In the genomic region with DNA sequence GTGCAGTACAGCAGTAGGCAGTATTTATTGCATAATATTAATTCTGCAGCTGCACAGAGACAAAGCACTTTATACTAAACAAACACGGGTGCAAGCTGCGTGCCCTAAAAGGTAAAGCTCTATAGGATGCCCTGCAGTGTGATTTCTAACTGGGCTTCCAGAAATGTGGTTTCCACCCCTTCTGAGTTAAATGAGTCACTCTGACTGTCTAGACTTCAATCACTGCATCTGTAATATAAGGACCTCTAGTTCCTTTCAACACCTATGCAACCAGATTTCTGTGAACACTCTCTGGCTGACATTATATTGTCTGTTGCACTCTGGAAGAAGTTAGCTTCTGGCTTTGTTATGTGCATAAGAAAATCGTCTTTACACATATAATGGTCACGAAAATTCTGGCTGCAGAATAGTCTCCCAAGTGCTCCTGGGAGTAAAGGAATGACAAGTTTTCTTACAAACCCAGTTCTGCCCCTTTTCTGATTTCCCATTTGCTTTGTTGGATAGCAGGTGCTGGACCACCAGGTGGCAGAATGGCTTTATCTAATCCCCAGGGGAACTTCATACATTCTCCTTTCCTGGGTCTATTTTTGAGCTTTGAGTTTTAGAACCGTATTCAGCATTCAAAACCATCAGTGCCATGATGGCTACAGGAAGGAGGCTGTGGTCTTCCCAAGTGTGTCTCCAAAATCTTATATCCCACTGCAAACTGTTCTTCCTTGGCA, we compare ENCODE assay signal across 12 cellular contexts.
DNase-seq lines count a peak whose midpoint lies in the region; FAIRE-seq lines count a peak whose summit lies in the region.
"Had no signal": no experiment of that assay in that cellular context is flagged by ENCODE, and none has a peak within 500 bp of the region (broad histone marks: within the 10 kb centered on the region; RNA-seq: fewer than 3 reads in every experiment).

No MANE protein-coding gene starts in this region.

- no peak overlapping the region for H2BK15ac ChIP-seq in mesenchymal stem cell (ENCODE audit: low read depth, poor library complexity, severe bottlenecking)

- H3K9me3 Mint-ChIP-seq in activated T-cell treated with anti-CD3 and anti-CD28 coated beads, Interleukin-2, amount 50 U/mL, for 24 hours: peaks cover 9% of the 10 kb centered on the region

- H2BK5ac ChIP-seq in mesenchymal stem cell (ENCODE audit: low read depth, low read length, poor library complexity, severe bottlenecking): no peak overlapping the region

- no peaks in the 10 kb centered on the region for H3K27me3 ChIP-seq in mesenchymal stem cell (ENCODE audit: control insufficient read depth in 1 of 2, insufficient read depth in 1 of 2, low read length in 2 of 2)
- H3K27me3 ChIP-seq: cardiac muscle cell had no signal

- H3K23ac ChIP-seq in mesenchymal stem cell (ENCODE audit: low read length in 2 of 2): no peak overlapping the region

- H2BK12ac ChIP-seq in mesenchymal stem cell (ENCODE audit: low read length in 2 of 2): no peak overlapping the region

- no peak overlapping the region for H2AFZ ChIP-seq in mesenchymal stem cell (ENCODE audit: low read depth, low read length)

- no peak overlapping the region for H2AK5ac ChIP-seq in mesenchymal stem cell (ENCODE audit: low read length, severe bottlenecking)

- DNase-seq in COLO668 (lab: John Stamatoyannopoulos, UW; ENCODE audit: unreplicated experiment) (peak; percentile 43), HTR-8/SVneo (ENCODE audit: insufficient read length, low spot score) (peak; percentile 25), RKO (ENCODE audit: low spot score) (peak; percentile 37), iPS-NIHi7 (ENCODE audit: extremely low spot score) (peak; percentile 49), AG20443 (ENCODE audit: low spot score) (no peak), NCI-H128 (lab: John Stamatoyannopoulos, UW; ENCODE audit: unreplicated experiment) (no peak), mesenchymal stem cell (no peak)
- DNase-seq in activated T-cell treated with anti-CD3 and anti-CD28 coated beads, Interleukin-2, amount 50 U/mL, for 24 hours: no peak
- DNase-seq: DMS79 treated with DMSO at 0.1 percent for 48 hours, right cardiac atrium had no signal

- no peak overlapping the region for H3K4me3 ChIP-seq in mesenchymal stem cell (ENCODE audit: insufficient read depth in 1 of 2, low read depth in 1 of 2, low read length in 2 of 2)
- H3K4me3 ChIP-seq: cardiac muscle cell had no signal

- no peak overlapping the region for H3K4me2 ChIP-seq in mesenchymal stem cell (ENCODE audit: low read length, poor library complexity, severe bottlenecking)

- no peak overlapping the region for H3K18ac ChIP-seq in mesenchymal stem cell (ENCODE audit: low read depth in 1 of 2, low read length in 2 of 2)

- H3K9ac ChIP-seq in mesenchymal stem cell (ENCODE audit: low read length): no peak overlapping the region

- H3K27ac ChIP-seq in mesenchymal stem cell (ENCODE audit: low read length, poor library complexity, severe bottlenecking): no peak overlapping the region
- H3K27ac ChIP-seq: cardiac muscle cell had no signal

- H3K14ac ChIP-seq in mesenchymal stem cell (ENCODE audit: low read length in 2 of 2): no peak overlapping the region

- no peak overlapping the region for H3K4me3 Mint-ChIP-seq in activated T-cell treated with anti-CD3 and anti-CD28 coated beads, Interleukin-2, amount 50 U/mL, for 24 hours
- H3K4me3 Mint-ChIP-seq: stimulated activated naive CD8-positive, alpha-beta T cell treated with anti-CD3 and anti-CD28 coated beads, Interleukin-15, Interleukin-2, amounts not matched to agents 100 ng/mL and 50 ng/mL, for 24 hours had no signal

- H3K4me1 Mint-ChIP-seq in activated T-cell treated with anti-CD3 and anti-CD28 coated beads, Interleukin-2, amount 50 U/mL, for 24 hours (ENCODE audit: low read depth): no peaks in the 10 kb centered on the region

- H2BK120ac ChIP-seq in mesenchymal stem cell (ENCODE audit: low read depth, low read length): no peak overlapping the region

- 66% methylated on average over 5 of the region's 5 CpGs for WGBS in mesenchymal stem cell

- no peak overlapping the region for H4K8ac ChIP-seq in mesenchymal stem cell (ENCODE audit: low read length)

- H3K4ac ChIP-seq in mesenchymal stem cell (ENCODE audit: low read depth in 1 of 2, low read length in 2 of 2): no peak overlapping the region

- FAIRE-seq in HTR-8/SVneo (lab: Jason Lieb, UNC): no peak

- H3K27ac Mint-ChIP-seq in activated T-cell treated with anti-CD3 and anti-CD28 coated beads, Interleukin-2, amount 50 U/mL, for 24 hours: no peak overlapping the region
- H3K27ac Mint-ChIP-seq: stimulated activated naive CD8-positive, alpha-beta T cell treated with anti-CD3 and anti-CD28 coated beads, Interleukin-15, Interleukin-2, amounts not matched to agents 100 ng/mL and 50 ng/mL, for 24 hours had no signal

- no peaks in the 10 kb centered on the region for H3K36me3 ChIP-seq in mesenchymal stem cell (ENCODE audit: control insufficient read depth in 1 of 2, insufficient read depth in 2 of 2, low read depth in 1 of 2, low read length in 2 of 2)
- H3K36me3 ChIP-seq: cardiac muscle cell had no signal

- H3K27me3 Mint-ChIP-seq in activated T-cell treated with anti-CD3 and anti-CD28 coated beads, Interleukin-2, amount 50 U/mL, for 24 hours: no peaks in the 10 kb centered on the region
- H3K27me3 Mint-ChIP-seq: stimulated activated naive CD8-positive, alpha-beta T cell treated with anti-CD3 and anti-CD28 coated beads, Interleukin-15, Interleukin-2, amounts not matched to agents 100 ng/mL and 50 ng/mL, for 24 hours had no signal

- H3K36me3 Mint-ChIP-seq in activated T-cell treated with anti-CD3 and anti-CD28 coated beads, Interleukin-2, amount 50 U/mL, for 24 hours (ENCODE audit: low read depth): no peaks in the 10 kb centered on the region

- no peaks in the 10 kb centered on the region for H3K9me3 ChIP-seq in mesenchymal stem cell (ENCODE audit: control insufficient read depth, low read length)

- no peaks in the 10 kb centered on the region for H3K79me1 ChIP-seq in mesenchymal stem cell (replicated peaks; ENCODE audit: low read length, poor library complexity, severe bottlenecking)

- H4K91ac ChIP-seq in mesenchymal stem cell (ENCODE audit: low read length): no peak overlapping the region

- H3K4me1 ChIP-seq in mesenchymal stem cell (ENCODE audit: control insufficient read depth, insufficient read depth, low read depth, low read length): no peaks in the 10 kb centered on the region

Comparison
In these comparisons a context has a peak if more than half of its experiments do, and no peak if none do; other contexts are left out.
1. DNase-seq: peak in COLO668 (single experiment), HTR-8/SVneo (single experiment), RKO (single experiment) and iPS-NIHi7 (single experiment); none in activated T-cell treated with anti-CD3 and anti-CD28 coated beads, Interleukin-2, amount 50 U/mL, for 24 hours (single experiment), AG20443 (single experiment), NCI-H128 (single experiment) and mesenchymal stem cell (single experiment).